ENCODE assay signal across 9 cellular contexts in genomic region chr16:57592591-57593003, GRCh38. TPM values are rescaled to one million over a fixed set of nuclear protein-coding genes. Genes with fewer than 3 reads are reported as not detected.
DNase-seq lines count a peak whose midpoint lies in the region; ATAC-seq and TF ChIP-seq lines count a peak whose summit lies in the region.
"Had no signal": no experiment of that assay in that cellular context is flagged by ENCODE, and none has a peak within 500 bp of the region (broad histone marks: within the 10 kb centered on the region; RNA-seq: fewer than 3 reads in every experiment).

No MANE protein-coding gene starts in this region.

- no peaks in the 10 kb centered on the region for H3K79me2 ChIP-seq in neural progenitor cell (ENCODE audit: low read depth)

- CTCF ChIA-PET in CD8-positive, alpha-beta memory T cell (lab: Charles Lee): interaction anchor here (0.6 to 7.5 kb wide), 8 partner anchors 9 to 734 kb away, joined by 3 to 99 read pairs (median 10); no protein-coding TSS in a partner anchor
- CTCF ChIA-PET in A673 (lab: Charles Lee): interaction anchor here (2.3 kb wide), 1 partner anchor 144 kb away, joined by 6 read pairs; no protein-coding TSS in a partner anchor

- H3K4me1 Mint-ChIP-seq in CD8-positive, alpha-beta memory T cell: peaks cover 67 to 78% (median 78%) of the 10 kb centered on the region in 3 donors
- peaks cover 45% of the 10 kb centered on the region for H3K4me1 Mint-ChIP-seq in activated T-cell treated with anti-CD3 and anti-CD28 coated beads, Interleukin-2, amount 50 U/mL, for 4 hours (ENCODE audit: low read depth)
- H3K4me1 Mint-ChIP-seq in neural progenitor cell: peaks cover 10% of the 10 kb centered on the region

- DNase-seq in CD8-positive, alpha-beta memory T cell: peak; percentile 62 to 89 (median 72)
- peak; percentile 93 to 96 for DNase-seq in Kasumi-1 (lab: John Stamatoyannopoulos, UW)
- DNase-seq in activated T-cell treated with anti-CD3 and anti-CD28 coated beads, Interleukin-2, amount 50 U/mL, for 4 hours: peak; percentile 47
- no peak for DNase-seq in neural progenitor cell (ENCODE audit: low spot score)
- DNase-seq in A673 (ENCODE audit: low spot score): no peak
- DNase-seq: DMS53 had no signal

- H3F3A ChIP-seq in neural progenitor cell (ENCODE audit: low read depth): no peaks in the 10 kb centered on the region

- POLR2A ChIA-PET in CD8-positive, alpha-beta memory T cell (lab: Charles Lee): interaction anchor here (1.3 to 1.6 kb wide), 2 partner anchors 15 to 17 kb away, joined by 4 to 8 read pairs; no protein-coding TSS in a partner anchor
- POLR2A ChIA-PET in A673 (lab: Charles Lee; ENCODE audit: low non-redundant PET): no interaction called here

- H3K36me3 Mint-ChIP-seq in CD8-positive, alpha-beta memory T cell: peaks cover 2 to 29% (median 6%) of the 10 kb centered on the region in 3 donors
- H3K36me3 Mint-ChIP-seq in activated T-cell treated with anti-CD3 and anti-CD28 coated beads, Interleukin-2, amount 50 U/mL, for 4 hours (ENCODE audit: insufficient read depth): peaks cover 4% of the 10 kb centered on the region
- H3K36me3 Mint-ChIP-seq in neural progenitor cell: no peaks in the 10 kb centered on the region

- no peaks in the 10 kb centered on the region for H3K36me3 ChIP-seq in CD8-positive, alpha-beta memory T cell (ENCODE audit: insufficient read depth, low read length)
- H3K36me3 ChIP-seq in neural progenitor cell: no peaks in the 10 kb centered on the region
- no peaks in the 10 kb centered on the region for H3K36me3 ChIP-seq in A673 (ENCODE audit: insufficient read depth, low read length, poor library complexity, severe bottlenecking)

- H3K4me3 Mint-ChIP-seq in CD8-positive, alpha-beta memory T cell: peak overlapping the region; percentile 7 to 87 (median 78)
- H3K4me3 Mint-ChIP-seq in activated T-cell treated with anti-CD3 and anti-CD28 coated beads, Interleukin-2, amount 50 U/mL, for 4 hours: peak overlapping the region; percentile 67
- no peak overlapping the region for H3K4me3 Mint-ChIP-seq in neural progenitor cell

- no peaks in the 10 kb centered on the region for H4K20me1 ChIP-seq in neural progenitor cell (ENCODE audit: low read depth)

- peak; percentile 62 to 70 for ATAC-seq in activated T-cell treated with anti-CD3 and anti-CD28 coated beads, Interleukin-2, amount 50 U/mL, for 4 hours
- ATAC-seq in GM21825 (IDR thresholded peaks at IDR 0.05; ENCODE audit: unreplicated experiment) (no peak), esophagus mucosa (no peak), HG03565 (IDR thresholded peaks at IDR 0.05; ENCODE audit: unreplicated experiment) (no peak)

- H3K27ac ChIP-seq in CD8-positive, alpha-beta memory T cell (ENCODE audit: low read depth, low read length): no peak overlapping the region
- no peak overlapping the region for H3K27ac ChIP-seq in neural progenitor cell
- H3K27ac ChIP-seq in A673 (ENCODE audit: low read depth, low read length, poor library complexity, severe bottlenecking): no peak overlapping the region

- no peaks in the 10 kb centered on the region for H3K9me3 ChIP-seq in CD8-positive, alpha-beta memory T cell (ENCODE audit: low read length)
- no peaks in the 10 kb centered on the region for H3K9me3 ChIP-seq in neural progenitor cell (ENCODE audit: low read depth)
- peaks cover 3% of the 10 kb centered on the region for H3K9me3 ChIP-seq in A673 (ENCODE audit: low read depth, low read length, poor library complexity, severe bottlenecking)

- H3K9me3 Mint-ChIP-seq in CD8-positive, alpha-beta memory T cell: peaks cover 6 to 17% (median 10%) of the 10 kb centered on the region in 5 donors
- peaks cover 14% of the 10 kb centered on the region for H3K9me3 Mint-ChIP-seq in activated T-cell treated with anti-CD3 and anti-CD28 coated beads, Interleukin-2, amount 50 U/mL, for 4 hours
- H3K9me3 Mint-ChIP-seq in neural progenitor cell: peaks cover 4% of the 10 kb centered on the region

- TF ChIP-seq CTCF in neural progenitor cell (IDR thresholded peaks at IDR 0.05) (no peak), A673 (conservative IDR thresholded peaks at IDR 0.05; ENCODE audit: low read depth, low read length) (no peak)

- H3K27ac Mint-ChIP-seq in CD8-positive, alpha-beta memory T cell: peak overlapping the region; percentile 75 to 97 (median 94)
- peak overlapping the region; percentile 75 for H3K27ac Mint-ChIP-seq in neural progenitor cell

- no peak overlapping the region for H3K9ac ChIP-seq in neural progenitor cell

- H3K27me3 Mint-ChIP-seq in CD8-positive, alpha-beta memory T cell: no peaks in the 10 kb centered on the region
- no peaks in the 10 kb centered on the region for H3K27me3 Mint-ChIP-seq in activated T-cell treated with anti-CD3 and anti-CD28 coated beads, Interleukin-2, amount 50 U/mL, for 4 hours (ENCODE audit: low read depth)
- peaks cover 7% of the 10 kb centered on the region for H3K27me3 Mint-ChIP-seq in neural progenitor cell (ENCODE audit: insufficient read depth, low read depth)

- H3K4me1 ChIP-seq in CD8-positive, alpha-beta memory T cell (ENCODE audit: insufficient read depth, low read length): peaks cover 37% of the 10 kb centered on the region
- H3K4me1 ChIP-seq in neural progenitor cell: no peaks in the 10 kb centered on the region
- H3K4me1 ChIP-seq in A673 (ENCODE audit: insufficient read depth, low read length, poor library complexity, severe bottlenecking): peaks cover 10% of the 10 kb centered on the region

- H3K4me3 ChIP-seq in CD8-positive, alpha-beta memory T cell (ENCODE audit: low read length): peak overlapping the region; percentile 56
- H3K4me3 ChIP-seq in neural progenitor cell (no peak overlapping the region), A673 (ENCODE audit: low read depth, low read length, poor library complexity, severe bottlenecking) (no peak overlapping the region)

- no TSS peak for BruUV-seq in A673 (replicated peaks; lab: Mats Ljungman, UMichigan)

- H3K27me3 ChIP-seq in CD8-positive, alpha-beta memory T cell (ENCODE audit: insufficient read depth, low read length, poor library complexity, severe bottlenecking): no peaks in the 10 kb centered on the region
- no peaks in the 10 kb centered on the region for H3K27me3 ChIP-seq in neural progenitor cell
- no peaks in the 10 kb centered on the region for H3K27me3 ChIP-seq in A673 (replicated peaks; ENCODE audit: insufficient read depth, low read depth, low read length, poor library complexity)

- H3K4me2 ChIP-seq in neural progenitor cell: no peak overlapping the region

- no peak overlapping the region for H2AFZ ChIP-seq in neural progenitor cell (replicated peaks)

- intact Hi-C loops in A673 (cut with micrococcal nuclease; ENCODE audit: unreplicated experiment): loop anchor here (5.0 to 10.0 kb wide), 3 partner anchors 162 to 410 kb away; partner anchors contain the start of genes USB1 and ZNF319

RNA-seq across cellular contexts. Expression of gene ADGRG1, which starts 35.8 kb away (rescaled TPM):
- total RNA-seq in CD8-positive, alpha-beta memory T cell: 10 to 100 TPM; 25.8 to 29.8 TPM
- polyA plus RNA-seq in CD8-positive, alpha-beta memory T cell: 51.9 TPM
- total RNA-seq in activated T-cell treated with anti-CD3 and anti-CD28 coated beads, Interleukin-2, amount 50 U/mL, for 4 hours: 10 to 100 TPM in 1 of 3 donors, 1 to 10 TPM in 2; 3.6 to 11.9 (median 6.7) TPM
- 8.0 and 17.5 TPM in 2 replicates for total RNA-seq in neural progenitor cell (ENCODE audit: low replicate concordance)
- total RNA-seq in A673 (2021): 0.75 and 1.0 TPM in 2 replicates
- 93.7 TPM for total RNA-seq in esophagus mucosa

RNA-seq across cellular contexts. Expression of gene ADGRG5, which starts 50.2 kb away (rescaled TPM):
- 10 to 100 TPM; 46.1 to 48.5 TPM for total RNA-seq in CD8-positive, alpha-beta memory T cell
- 23.5 TPM for polyA plus RNA-seq in CD8-positive, alpha-beta memory T cell
- 1 to 10 TPM; 1.7 to 6.7 (median 6.5) TPM for total RNA-seq in activated T-cell treated with anti-CD3 and anti-CD28 coated beads, Interleukin-2, amount 50 U/mL, for 4 hours
- total RNA-seq in neural progenitor cell (ENCODE audit: low replicate concordance) (2.2 and 3.1 TPM in 2 replicates), A673 (2021) (not detected in 2 replicates), esophagus mucosa (0.44 TPM)

RNA-seq across cellular contexts. Expression of gene CCDC102A, which starts 56.2 kb away (rescaled TPM):
- 10 to 100 TPM; 27.0 to 28.1 TPM for total RNA-seq in CD8-positive, alpha-beta memory T cell
- polyA plus RNA-seq in CD8-positive, alpha-beta memory T cell: 22.6 TPM
- 1 to 10 TPM; 4.6 to 8.9 (median 6.9) TPM for total RNA-seq in activated T-cell treated with anti-CD3 and anti-CD28 coated beads, Interleukin-2, amount 50 U/mL, for 4 hours
- total RNA-seq in neural progenitor cell (ENCODE audit: low replicate concordance): 3.9 and 12.8 TPM in 2 replicates
- total RNA-seq in A673 (2021): 10.1 and 10.3 TPM in 2 replicates
- 1.4 TPM for total RNA-seq in esophagus mucosa

Comparison
In these comparisons a context has a peak if more than half of its experiments do, and no peak if none do; other contexts are left out.
1. DNase-seq: peak in CD8-positive, alpha-beta memory T cell (5 of 5), Kasumi-1 (2 of 2) and activated T-cell treated with anti-CD3 and anti-CD28 coated beads, Interleukin-2, amount 50 U/mL, for 4 hours (single experiment); none in neural progenitor cell (single experiment) and A673 (single experiment).
2. ATAC-seq: peak in activated T-cell treated with anti-CD3 and anti-CD28 coated beads, Interleukin-2, amount 50 U/mL, for 4 hours (2 of 2); none in GM21825 (single experiment), esophagus mucosa (single experiment) and HG03565 (single experiment).
3. RNA of gene ADGRG5, which starts 50.2 kb away (total RNA-seq): 46.1 to 48.5 TPM in CD8-positive, alpha-beta memory T cell; 1.7 to 6.7 TPM in activated T-cell treated with anti-CD3 and anti-CD28 coated beads, Interleukin-2, amount 50 U/mL, for 4 hours, 2.2 to 3.1 TPM in neural progenitor cell, 0.44 TPM in esophagus mucosa (single experiment) and not detected in A673; every median in the first group is over 4 times any median in the second.